Comparison of ENCODE assay signal across 1 cellular context in genomic region chr12:48966177-48966890, GRCh38.
TF ChIP-seq lines count a peak whose summit lies in the region.

No MANE protein-coding gene starts in this region.

TF ChIP-seq in H1, 55 proteins besides CTCF, POLR2A, EP300 and RAD21:
- no peak for TF ChIP-seq EGR1 (IDR thresholded peaks at IDR 0.05; ENCODE audit: borderline replicate concordance, low read depth, low read length)
- TF ChIP-seq CREB1 (IDR thresholded peaks at IDR 0.05) = no peak
